11 cellular contexts compared by ENCODE assay signal in the genomic region with DNA sequence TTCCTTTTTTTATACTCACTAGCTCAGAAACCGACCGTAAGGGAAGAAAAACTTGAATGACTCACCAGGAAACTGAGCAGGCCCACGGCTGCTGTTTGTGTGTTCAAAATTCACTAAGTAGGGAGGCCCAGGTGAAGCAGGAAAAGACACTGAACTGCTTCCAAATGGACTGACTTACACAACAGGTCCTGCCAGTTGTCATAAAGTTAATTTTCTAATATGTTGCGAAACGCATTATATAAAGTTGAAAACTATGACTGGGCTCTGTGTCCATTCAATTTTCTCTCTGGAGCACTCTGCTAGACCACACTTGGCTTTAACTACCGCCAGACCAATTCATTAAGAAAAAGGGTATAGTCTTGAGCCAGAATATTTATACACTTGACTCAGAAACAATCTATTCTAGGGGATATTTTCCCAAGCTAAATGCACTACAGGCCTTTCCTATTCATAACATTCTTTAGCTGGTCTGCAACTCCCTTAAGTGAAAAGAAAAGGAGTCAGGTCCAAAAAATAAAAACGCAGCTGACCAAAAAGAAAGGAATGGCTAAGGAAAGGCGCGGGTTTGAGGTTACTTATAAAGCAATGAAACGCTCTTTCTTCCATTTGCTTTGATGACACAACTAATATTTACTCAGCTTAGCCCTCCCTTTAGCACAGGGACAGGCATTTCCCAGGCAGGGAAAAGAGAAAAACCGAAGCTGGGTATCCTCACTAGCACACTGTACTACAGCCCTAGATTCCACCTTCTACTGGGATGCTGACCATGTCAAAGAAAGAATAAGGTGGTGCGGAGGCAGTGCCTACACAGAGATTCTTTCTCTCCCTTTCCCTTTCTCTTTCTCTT.
DNase-seq lines count a peak whose midpoint lies in the region; ATAC-seq, FAIRE-seq and TF ChIP-seq lines count a peak whose summit lies in the region.
"Had no signal": no experiment of that assay in that cellular context is flagged by ENCODE, and none has a peak within 500 bp of the region (broad histone marks: within the 10 kb centered on the region; RNA-seq: fewer than 3 reads in every experiment).

No MANE protein-coding gene starts in this region.

- DNase-seq in A549 (ENCODE audit: low read depth in 1 of 2, low spot score in 1 of 2) (peak in 1 of 2 experiments; percentile 11), LHCN-M2 (ENCODE audit: low read depth) (peak; percentile 66), endodermal cell (no peak), mucosa of gallbladder (ENCODE audit: low spot score) (peak; percentile 63), DMS 273 treated with DMSO at 0.1 percent for 48 hours (lab: John Stamatoyannopoulos, UW) (no peak)
- no peak for DNase-seq in NK-92 treated with Interleukin-12 subunit alpha and Interleukin-12 subunit beta, amount 100 ng/mL, for 24 hours (lab: John Stamatoyannopoulos, UW)
- DNase-seq in stimulated activated CD4-positive, alpha-beta T cell treated with anti-CD3 and anti-CD28 coated beads, Interleukin-2, amount 100 ng/mL, for 24 hours, result no peak
- DNase-seq: activated naive CD8-positive, alpha-beta T cell treated with anti-CD3 and anti-CD28 coated beads for 36 hours had no signal

- no peak for TF ChIP-seq CTCF in A549 (IDR thresholded peaks at IDR 0.05)
- TF ChIP-seq CTCF in endodermal cell (conservative IDR thresholded peaks at IDR 0.05), result no peak

- TF ChIP-seq EP300 in A549 (IDR thresholded peaks at IDR 0.05), result no peak

- no peak overlapping the region for H3K9ac ChIP-seq in endodermal cell (ENCODE audit: extremely low read depth, low read length, poor library complexity, severe bottlenecking)

- WGBS in A549 (ENCODE audit: missing lambda C conversion rate), result 21% methylated on average over 12 of the region's 12 CpGs
- WGBS in endodermal cell (ENCODE audit: insufficient coverage in 1 of 2, insufficient read length in 1 of 2), 2 experiments, result 92 to 93% methylated on average over 6 to 12 of the region's 12 CpGs

- peak overlapping the region; percentile 14 for H3K27ac Mint-ChIP-seq in endodermal cell
- H3K27ac Mint-ChIP-seq: activated naive CD8-positive, alpha-beta T cell treated with anti-CD3 and anti-CD28 coated beads for 36 hours; CD14-positive monocyte had no signal

- no peaks in the 10 kb centered on the region for H3K36me3 ChIP-seq in endodermal cell (ENCODE audit: control insufficient read depth, insufficient read depth, low read length)

- CTCF ChIA-PET in A549 (lab: Yijun Ruan, JAX), result no interaction called here

- ATAC-seq in A549 (no peak), GM21717 (IDR thresholded peaks at IDR 0.05; ENCODE audit: unreplicated experiment) (no peak)

- no peak for TF ChIP-seq POLR2A in A549 (IDR thresholded peaks at IDR 0.05; ENCODE audit: low read length)

- H3K27me3 Mint-ChIP-seq in endodermal cell (ENCODE audit: insufficient read depth), result no peaks in the 10 kb centered on the region
- H3K27me3 Mint-ChIP-seq: activated naive CD8-positive, alpha-beta T cell treated with anti-CD3 and anti-CD28 coated beads for 36 hours had no signal

- no peaks in the 10 kb centered on the region for H3K9me3 Mint-ChIP-seq in endodermal cell
- H3K9me3 Mint-ChIP-seq: activated naive CD8-positive, alpha-beta T cell treated with anti-CD3 and anti-CD28 coated beads for 36 hours had no signal

- TF ChIP-seq RAD21 in A549 (conservative IDR thresholded peaks at IDR 0.05 in 1 of 2, IDR thresholded peaks at IDR 0.05 in 1 of 2), result no peak

- H3K4me1 ChIP-seq in A549 (peaks cover 6% of the 10 kb centered on the region; the same call in 1 of the 3 replicates), endodermal cell (ENCODE audit: control insufficient read depth, insufficient read depth, low read length) (no peaks in the 10 kb centered on the region)

- FAIRE-seq in A549 (lab: Jason Lieb, UNC), result no peak

- peaks cover 1% of the 10 kb centered on the region for H3K4me1 Mint-ChIP-seq in endodermal cell
- H3K4me1 Mint-ChIP-seq: activated naive CD8-positive, alpha-beta T cell treated with anti-CD3 and anti-CD28 coated beads for 36 hours had no signal

- H3K4me2 ChIP-seq in A549, result peak overlapping the region; percentile 42

- H3K27me3 ChIP-seq in endodermal cell (ENCODE audit: control insufficient read depth, insufficient read depth, low read length, poor library complexity, severe bottlenecking), result no peaks in the 10 kb centered on the region

- POLR2A ChIA-PET in A549 (lab: Yijun Ruan, JAX), result no interaction called here

- no peak overlapping the region for H3K4me3 Mint-ChIP-seq in endodermal cell
- H3K4me3 Mint-ChIP-seq: activated naive CD8-positive, alpha-beta T cell treated with anti-CD3 and anti-CD28 coated beads for 36 hours; CD14-positive monocyte had no signal

- H3K27ac ChIP-seq in A549 (no peak overlapping the region), endodermal cell (ENCODE audit: low read depth, low read length) (no peak overlapping the region)

- H3K4me3 ChIP-seq in A549 (no peak overlapping the region), endodermal cell (ENCODE audit: low read length) (no peak overlapping the region)
- H3K4me3 ChIP-seq: skin epidermis had no signal

- H3K36me3 Mint-ChIP-seq in endodermal cell (ENCODE audit: low read depth), result no peaks in the 10 kb centered on the region
- H3K36me3 Mint-ChIP-seq: activated naive CD8-positive, alpha-beta T cell treated with anti-CD3 and anti-CD28 coated beads for 36 hours; CD14-positive monocyte had no signal

- H3K9me3 ChIP-seq in A549, result no peaks in the 10 kb centered on the region
- H3K9me3 ChIP-seq in endodermal cell (ENCODE audit: control insufficient read depth, low read length), result no peaks in the 10 kb centered on the region

TF ChIP-seq in A549, 52 proteins besides CTCF, POLR2A, EP300 and RAD21:
- TF ChIP-seq, protein P1, sequence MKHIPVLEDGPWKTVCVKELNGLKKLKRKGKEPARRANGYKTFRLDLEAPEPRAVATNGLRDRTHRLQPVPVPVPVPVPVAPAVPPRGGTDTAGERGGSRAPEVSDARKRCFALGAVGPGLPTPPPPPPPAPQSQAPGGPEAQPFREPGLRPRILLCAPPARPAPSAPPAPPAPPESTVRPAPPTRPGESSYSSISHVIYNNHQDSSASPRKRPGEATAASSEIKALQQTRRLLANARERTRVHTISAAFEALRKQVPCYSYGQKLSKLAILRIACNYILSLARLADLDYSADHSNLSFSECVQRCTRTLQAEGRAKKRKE (CRISPR knock-in tag; IDR thresholded peaks at IDR 0.05; ENCODE audit: low read depth), result no peak
- TF ChIP-seq MYC (IDR thresholded peaks at IDR 0.05; ENCODE audit: borderline replicate concordance, low read length) (no peak), CEBPB (IDR thresholded peaks at IDR 0.05) (peak in 1 of 2 experiments; percentile 28; a peak in 2 of 4 replicates), RCOR1 (IDR thresholded peaks at IDR 0.05; ENCODE audit: low read depth, low read length) (no peak), ZNF302 (CRISPR knock-in tag; IDR thresholded peaks at IDR 0.05) (no peak)

Comparison
In these comparisons a context has a peak if more than half of its experiments do, and no peak if none do; other contexts are left out.
1. DNase-seq: peak in LHCN-M2 (single experiment) and mucosa of gallbladder (single experiment); none in endodermal cell (single experiment), NK-92 treated with Interleukin-12 subunit alpha and Interleukin-12 subunit beta, amount 100 ng/mL, for 24 hours (single experiment), stimulated activated CD4-positive, alpha-beta T cell treated with anti-CD3 and anti-CD28 coated beads, Interleukin-2, amount 100 ng/mL, for 24 hours (0 of 2) and DMS 273 treated with DMSO at 0.1 percent for 48 hours (single experiment).